In genomic region chr10:13790196-13790595, GRCh38 we compare ENCODE assay signal across 17 cellular contexts.
A peak's percentile ranks its signal among the peaks of the same experiment; 100 is the strongest.
DNase-seq lines count a peak whose midpoint lies in the region; ATAC-seq and TF ChIP-seq lines count a peak whose summit lies in the region.
"Had no signal": no experiment of that assay in that cellular context is flagged by ENCODE, and none has a peak within 500 bp of the region (broad histone marks: within the 10 kb centered on the region; RNA-seq: fewer than 3 reads in every experiment).

No MANE protein-coding gene starts in this region.

- H3K4me3 ChIP-seq in IMR-90 (ENCODE audit: insufficient read depth, low read depth, low read length) (no peak overlapping the region), dorsolateral prefrontal cortex (no peak overlapping the region), tibial artery (no peak overlapping the region)
- H3K4me3 ChIP-seq: HAP-1, K562 had no signal

- dilution Hi-C loops in IMR-90 (cut with HindIII; ENCODE audit: low sequenced_read_pairs, unreplicated experiment): no loop called here

- peak overlapping the region; percentile 41; the same call in 1 of the 2 replicates for H2BK120ac ChIP-seq in IMR-90 (ENCODE audit: low read depth, low read length)

- no peak overlapping the region for H3K4me2 ChIP-seq in IMR-90 (ENCODE audit: low read depth, low read length)

- no peak for ATAC-seq in IMR-90 (ENCODE audit: low read depth)
- ATAC-seq in GM18909 (IDR thresholded peaks at IDR 0.05; ENCODE audit: poor library complexity, unreplicated experiment): no peak
- no peak for ATAC-seq in GM19455 (IDR thresholded peaks at IDR 0.05; ENCODE audit: unreplicated experiment)
- ATAC-seq: K562 had no signal

- H4K20me1 ChIP-seq in IMR-90 (ENCODE audit: insufficient read depth, low read length): no peaks in the 10 kb centered on the region

- peak overlapping the region; percentile 16; the same call in 1 of the 2 replicates for H3K23ac ChIP-seq in IMR-90 (ENCODE audit: low read depth, low read length)

- 49% methylated on average over 6 of the region's 9 CpGs; no CpG with 5 or more reads in 1 of the 2 experiments for WGBS in IMR-90 (ENCODE audit: extremely low coverage in 2 of 2, insufficient read length in 1 of 2), 2 experiments

- H3K79me1 ChIP-seq in IMR-90 (ENCODE audit: low read depth in 1 of 2, low read length in 2 of 2): peaks cover 0 to 41% of the 10 kb centered on the region in 2 experiments; a peak in 3 of 4 replicates

- TF ChIP-seq RAD21 in IMR-90 (IDR thresholded peaks at IDR 0.05; ENCODE audit: low read length): no peak

- BruUV-seq in IMR-90 (replicated peaks; lab: Mats Ljungman, UMichigan): no TSS peak

- H2AK9ac ChIP-seq in IMR-90 (replicated peaks; ENCODE audit: low read depth, low read length, poor library complexity): no peak overlapping the region

- peaks cover 21% of the 10 kb centered on the region for H3K4me1 ChIP-seq in IMR-90 (ENCODE audit: control insufficient read depth, insufficient read depth, low read length)
- H3K4me1 ChIP-seq in tibial artery: peaks cover 0 to 46% (median 24%) of the 10 kb centered on the region in 4 donors
- H3K4me1 ChIP-seq: HAP-1 had no signal

- peak overlapping the region; percentile 68; the same call in 1 of the 3 replicates for H2BK15ac ChIP-seq in IMR-90 (ENCODE audit: low read depth, low read length)

- H3K18ac ChIP-seq in IMR-90 (ENCODE audit: low read depth, low read length): peak overlapping the region; percentile 18

- H3K56ac ChIP-seq in IMR-90 (ENCODE audit: extremely low read depth, insufficient read depth, low read length): no peak overlapping the region

- peak overlapping the region; percentile 6 for H2AFZ ChIP-seq in IMR-90 (replicated peaks; ENCODE audit: low read length, poor library complexity)

- no peak overlapping the region; the same call in 1 of the 2 replicates for H3K27ac ChIP-seq in IMR-90 (ENCODE audit: insufficient read depth, low read length)
- H3K27ac ChIP-seq in dorsolateral prefrontal cortex: peak overlapping the region in 35 of 59 donors; percentile 1 to 83 (median 42)
- H3K27ac ChIP-seq in tibial artery: peak overlapping the region; percentile 83 to 84

- peak overlapping the region; percentile 64; the same call in 1 of the 2 replicates for H2BK20ac ChIP-seq in IMR-90 (ENCODE audit: low read depth, low read length)

- H2AK5ac ChIP-seq in IMR-90 (ENCODE audit: low read depth, low read length): peak overlapping the region; percentile 66; the same call in 1 of the 2 replicates

- 0 out of 2 replicates have a peak overlapping the region, but pooled peaks have one; percentile 0 for H4K5ac ChIP-seq in IMR-90 (ENCODE audit: low read depth, low read length)

- H3K4ac ChIP-seq in IMR-90 (ENCODE audit: low read depth, low read length): peak overlapping the region; percentile 70

- DNase-seq in IMR-90: no peak
- no peak for DNase-seq in dorsolateral prefrontal cortex
- peak; percentile 63 for DNase-seq in myocyte (ENCODE audit: low read depth)
- DNase-seq in tibial artery: no peak
- DNase-seq in effector CD8-positive, alpha-beta T cell (lab: John Stamatoyannopoulos, UW): no peak
- DNase-seq: CD4-positive, alpha-beta memory T cell; NCI-H1436 treated with DMSO at 0.1 percent for 48 hours; NCI-H2029 treated with DMSO at 0.1 percent for 48 hours; NCI-H2171 treated with DMSO at 0.1 percent for 48 hours; NCI-H446 treated with DMSO at 0.1 percent for 48 hours; NK-92 treated with Interleukin-12 subunit alpha and Interleukin-12 subunit beta, amount 100 ng/mL, for 24 hours; RPMI8226; SIG-M5 had no signal

- POLR2A ChIA-PET in IMR-90 (lab: Charles Lee; ENCODE audit: unreplicated experiment): no interaction called here

- intact Hi-C loops in IMR-90 (cut with micrococcal nuclease): no loop called here
- intact Hi-C loops in dorsolateral prefrontal cortex (cut with DNase I): loop anchor here in 1 of 2 donors (5.0 kb wide), 1 partner anchor 167 kb away; no protein-coding TSS in a partner anchor
- intact Hi-C loops in tibial artery (cut with DNase I; ENCODE audit: low total_unique reads): no loop called here

- no peaks in the 10 kb centered on the region for H3K9me3 ChIP-seq in IMR-90 (ENCODE audit: control insufficient read depth, insufficient read depth, low read length)
- H3K9me3 ChIP-seq in tibial artery: no peaks in the 10 kb centered on the region
- H3K9me3 ChIP-seq: HAP-1 had no signal

- H3K9ac ChIP-seq in IMR-90 (ENCODE audit: low read depth, low read length): no peak overlapping the region

- H3K27me3 ChIP-seq in IMR-90 (ENCODE audit: control insufficient read depth, insufficient read depth, low read length): no peaks in the 10 kb centered on the region
- H3K27me3 ChIP-seq in dorsolateral prefrontal cortex: no peaks in the 10 kb centered on the region
- H3K27me3 ChIP-seq in tibial artery: no peaks in the 10 kb centered on the region

- peak overlapping the region; percentile 19 for H2BK5ac ChIP-seq in IMR-90 (ENCODE audit: low read depth, low read length, poor library complexity, severe bottlenecking)

- TF ChIP-seq CTCF in IMR-90 (conservative IDR thresholded peaks at IDR 0.05; ENCODE audit: low read depth, low read length) (no peak), dorsolateral prefrontal cortex (IDR thresholded peaks at IDR 0.05 in 54 of 56, conservative IDR thresholded peaks at IDR 0.05 in 2 of 56; ENCODE audit: low read depth in 1 of 56, partially characterized antibody in 56 of 56) (no peak), tibial artery (IDR thresholded peaks at IDR 0.05) (no peak)

- CTCF ChIA-PET in IMR-90 (lab: Yijun Ruan, JAX): interaction anchor here (0.9 kb wide), 1 partner anchor 14 kb away, joined by 3 read pairs; no protein-coding TSS in a partner anchor

- peaks cover 15% of the 10 kb centered on the region for H3K9me1 ChIP-seq in IMR-90 (ENCODE audit: insufficient read depth, low read length)

- TF ChIP-seq POLR2A in IMR-90 (IDR thresholded peaks at IDR 0.05; ENCODE audit: low read depth, low read length): no peak

- in situ Hi-C loops in IMR-90 (cut with MboI; ENCODE audit: low sequenced_read_pairs): loop anchor here (10.0 kb wide), 1 partner anchor 695 kb away; no protein-coding TSS in a partner anchor

- peak overlapping the region; percentile 64 for H3K14ac ChIP-seq in IMR-90 (replicated peaks; ENCODE audit: low read depth, low read length)

- peak overlapping the region; percentile 46 to 55; a peak in 2 of 4 replicates for H4K8ac ChIP-seq in IMR-90 (ENCODE audit: low read depth in 2 of 2, low read length in 2 of 2)

- H4K91ac ChIP-seq in IMR-90 (ENCODE audit: insufficient read depth, low read depth, low read length): peak overlapping the region; percentile 5; the same call in 1 of the 2 replicates

- H3K36me3 ChIP-seq in IMR-90 (ENCODE audit: control insufficient read depth, insufficient read depth, low read length) (peaks cover 16% of the 10 kb centered on the region), tibial artery (peaks cover under 1 to 34% (median 24%) of the 10 kb centered on the region in 3 donors)
- H3K36me3 ChIP-seq: HAP-1 had no signal

TF ChIP-seq in IMR-90, 13 proteins besides CTCF, POLR2A, EP300 and RAD21:
- TF ChIP-seq RFX5 (IDR thresholded peaks at IDR 0.05; ENCODE audit: low read depth, low read length): no peak
- TF ChIP-seq USF2 (IDR thresholded peaks at IDR 0.05; ENCODE audit: low read depth, low read length): no peak
- no peak for TF ChIP-seq FOS (IDR thresholded peaks at IDR 0.05; ENCODE audit: low read depth, low read length)
- TF ChIP-seq, protein P1, sequence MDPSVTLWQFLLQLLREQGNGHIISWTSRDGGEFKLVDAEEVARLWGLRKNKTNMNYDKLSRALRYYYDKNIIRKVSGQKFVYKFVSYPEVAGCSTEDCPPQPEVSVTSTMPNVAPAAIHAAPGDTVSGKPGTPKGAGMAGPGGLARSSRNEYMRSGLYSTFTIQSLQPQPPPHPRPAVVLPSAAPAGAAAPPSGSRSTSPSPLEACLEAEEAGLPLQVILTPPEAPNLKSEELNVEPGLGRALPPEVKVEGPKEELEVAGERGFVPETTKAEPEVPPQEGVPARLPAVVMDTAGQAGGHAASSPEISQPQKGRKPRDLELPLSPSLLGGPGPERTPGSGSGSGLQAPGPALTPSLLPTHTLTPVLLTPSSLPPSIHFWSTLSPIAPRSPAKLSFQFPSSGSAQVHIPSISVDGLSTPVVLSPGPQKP (IDR thresholded peaks at IDR 0.05; ENCODE audit: borderline replicate concordance, low read depth, low read length): no peak
- TF ChIP-seq CEBPB (IDR thresholded peaks at IDR 0.05; ENCODE audit: low read depth, low read length): no peak
TF ChIP-seq in IMR-90: peak in this region for 0.
